In genomic region chr1:7341145-7341900, GRCh38 we compare ENCODE assay signal across 16 cellular contexts.
DNase-seq lines count a peak whose midpoint lies in the region; ATAC-seq and TF ChIP-seq lines count a peak whose summit lies in the region.
"Had no signal": no experiment of that assay in that cellular context is flagged by ENCODE, and none has a peak within 500 bp of the region (broad histone marks: within the 10 kb centered on the region; RNA-seq: fewer than 3 reads in every experiment).

No MANE protein-coding gene starts in this region.

- H3K27ac Mint-ChIP-seq in activated naive CD4-positive, alpha-beta T cell treated with anti-CD3 and anti-CD28 coated beads, Interleukin-2, amount 10 ng/mL, durations not matched to agents 7 days and 5 days = no peak overlapping the region
- H3K27ac Mint-ChIP-seq in activated T-helper 17 cell treated with anti-CD3 and anti-CD28 coated beads, Interleukin-2, amount 50 U/mL, for 72 hours = no peak overlapping the region
- H3K27ac Mint-ChIP-seq: activated CD8-positive, alpha-beta T cell treated with anti-CD3 and anti-CD28 coated beads for 36 hours; stimulated activated memory B cell treated with anti-CD40 and anti-IgM and Interleukin-4, amounts not matched to agents 10 μg/mL and 1 μg/mL and 100 μg/mL, for 72 hours had no signal

- peaks cover 4% of the 10 kb centered on the region; the same call in 1 of the 2 replicates for H3K9me3 ChIP-seq in AG04450 (ENCODE audit: control insufficient read depth, insufficient read depth, low read length)
- H3K9me3 ChIP-seq: HAP-1, Peyer's patch had no signal

- DNase-seq in AG04450 (ENCODE audit: low read depth, low spot score) (no peak), NCI-H1105 (lab: John Stamatoyannopoulos, UW) (peak; percentile 22), astrocyte of the hippocampus (ENCODE audit: low read depth, low spot score) (peak; percentile 28), left colon (peak in 1 of 2 donors; percentile 31), COLO829 (ENCODE audit: low spot score) (no peak)
- no peak for DNase-seq in activated naive CD4-positive, alpha-beta T cell treated with anti-CD3 and anti-CD28 coated beads, Interleukin-2, amount 10 ng/mL, durations not matched to agents 7 days and 5 days
- DNase-seq: activated CD8-positive, alpha-beta T cell treated with anti-CD3 and anti-CD28 coated beads for 36 hours; activated naive CD4-positive, alpha-beta T cell treated with Interleukin-2 at 50 U/mL for 16 hours; foreskin keratinocyte; kidney glomerular epithelial cell had no signal

- H3K27ac ChIP-seq in AG04450 (ENCODE audit: low read depth, low read length) = peak overlapping the region; percentile 11
- H3K27ac ChIP-seq: foreskin keratinocyte had no signal

- H3K27me3 ChIP-seq in AG04450 (ENCODE audit: control insufficient read depth, insufficient read depth, low read length) = peaks cover 3% of the 10 kb centered on the region
- H3K27me3 ChIP-seq: Peyer's patch had no signal

- intact Hi-C loops in left colon (cut with DNase I, micrococcal nuclease) = no loop called here

- H3K4me1 Mint-ChIP-seq in activated naive CD4-positive, alpha-beta T cell treated with anti-CD3 and anti-CD28 coated beads, Interleukin-2, amount 10 ng/mL, durations not matched to agents 7 days and 5 days = no peaks in the 10 kb centered on the region
- no peaks in the 10 kb centered on the region for H3K4me1 Mint-ChIP-seq in activated T-helper 17 cell treated with anti-CD3 and anti-CD28 coated beads, Interleukin-2, amount 50 U/mL, for 72 hours
- H3K4me1 Mint-ChIP-seq: stimulated activated memory B cell treated with anti-CD40 and anti-IgM and Interleukin-4, amounts not matched to agents 10 μg/mL and 1 μg/mL and 100 μg/mL, for 72 hours had no signal

- peak; percentile 82 for ATAC-seq in left colon
- no peak for ATAC-seq in activated T-helper 17 cell treated with anti-CD3 and anti-CD28 coated beads, Interleukin-2, amount 50 U/mL, for 72 hours (replicated peaks)
- ATAC-seq in HG03135 (IDR thresholded peaks at IDR 0.05; ENCODE audit: unreplicated experiment) = no peak
- ATAC-seq: activated CD8-positive, alpha-beta T cell treated with anti-CD3 and anti-CD28 coated beads for 36 hours; foreskin keratinocyte; HepG2; stimulated activated memory B cell treated with anti-CD40 and anti-IgM and Interleukin-4, amounts not matched to agents 10 μg/mL and 1 μg/mL and 100 μg/mL, for 72 hours had no signal

- POLR2A ChIA-PET in AG04450 (lab: Yijun Ruan, JAX) = no interaction called here

- H3K27me3 Mint-ChIP-seq in activated naive CD4-positive, alpha-beta T cell treated with anti-CD3 and anti-CD28 coated beads, Interleukin-2, amount 10 ng/mL, durations not matched to agents 7 days and 5 days = no peaks in the 10 kb centered on the region
- no peaks in the 10 kb centered on the region for H3K27me3 Mint-ChIP-seq in activated T-helper 17 cell treated with anti-CD3 and anti-CD28 coated beads, Interleukin-2, amount 50 U/mL, for 72 hours
- H3K27me3 Mint-ChIP-seq: activated CD8-positive, alpha-beta T cell treated with anti-CD3 and anti-CD28 coated beads for 36 hours had no signal

- no peak for TF ChIP-seq CTCF in AG04450 (IDR thresholded peaks at IDR 0.05; ENCODE audit: low read depth, low read length)

- H3K4me3 Mint-ChIP-seq in activated naive CD4-positive, alpha-beta T cell treated with anti-CD3 and anti-CD28 coated beads, Interleukin-2, amount 10 ng/mL, durations not matched to agents 7 days and 5 days = no peak overlapping the region
- no peak overlapping the region for H3K4me3 Mint-ChIP-seq in activated T-helper 17 cell treated with anti-CD3 and anti-CD28 coated beads, Interleukin-2, amount 50 U/mL, for 72 hours
- H3K4me3 Mint-ChIP-seq: activated CD8-positive, alpha-beta T cell treated with anti-CD3 and anti-CD28 coated beads for 36 hours; stimulated activated memory B cell treated with anti-CD40 and anti-IgM and Interleukin-4, amounts not matched to agents 10 μg/mL and 1 μg/mL and 100 μg/mL, for 72 hours had no signal

- CTCF ChIA-PET in AG04450 (lab: Charles Lee) = no interaction called here
- CTCF ChIA-PET in activated naive CD4-positive, alpha-beta T cell treated with anti-CD3 and anti-CD28 coated beads, Interleukin-2, amount 10 ng/mL, durations not matched to agents 7 days and 5 days (lab: Charles Lee) = no interaction called here

- H3K36me3 Mint-ChIP-seq in activated naive CD4-positive, alpha-beta T cell treated with anti-CD3 and anti-CD28 coated beads, Interleukin-2, amount 10 ng/mL, durations not matched to agents 7 days and 5 days = no peaks in the 10 kb centered on the region
- H3K36me3 Mint-ChIP-seq in activated T-helper 17 cell treated with anti-CD3 and anti-CD28 coated beads, Interleukin-2, amount 50 U/mL, for 72 hours (ENCODE audit: low read depth) = no peaks in the 10 kb centered on the region
- H3K36me3 Mint-ChIP-seq: stimulated activated memory B cell treated with anti-CD40 and anti-IgM and Interleukin-4, amounts not matched to agents 10 μg/mL and 1 μg/mL and 100 μg/mL, for 72 hours had no signal

- no peaks in the 10 kb centered on the region for H3K9me3 Mint-ChIP-seq in activated naive CD4-positive, alpha-beta T cell treated with anti-CD3 and anti-CD28 coated beads, Interleukin-2, amount 10 ng/mL, durations not matched to agents 7 days and 5 days
- H3K9me3 Mint-ChIP-seq in activated T-helper 17 cell treated with anti-CD3 and anti-CD28 coated beads, Interleukin-2, amount 50 U/mL, for 72 hours = no peaks in the 10 kb centered on the region
- H3K9me3 Mint-ChIP-seq: activated CD8-positive, alpha-beta T cell treated with anti-CD3 and anti-CD28 coated beads for 36 hours had no signal

- no peak overlapping the region for H3K4me3 ChIP-seq in AG04450 (ENCODE audit: low read depth, low read length)
- H3K4me3 ChIP-seq: HAP-1, Peyer's patch had no signal

Comparison
In these comparisons a context has a peak if more than half of its experiments do, and no peak if none do; other contexts are left out.
1. DNase-seq: peak in NCI-H1105 (single experiment) and astrocyte of the hippocampus (single experiment); none in AG04450 (single experiment), activated naive CD4-positive, alpha-beta T cell treated with anti-CD3 and anti-CD28 coated beads, Interleukin-2, amount 10 ng/mL, durations not matched to agents 7 days and 5 days (single experiment) and COLO829 (single experiment).